In the genomic region with DNA sequence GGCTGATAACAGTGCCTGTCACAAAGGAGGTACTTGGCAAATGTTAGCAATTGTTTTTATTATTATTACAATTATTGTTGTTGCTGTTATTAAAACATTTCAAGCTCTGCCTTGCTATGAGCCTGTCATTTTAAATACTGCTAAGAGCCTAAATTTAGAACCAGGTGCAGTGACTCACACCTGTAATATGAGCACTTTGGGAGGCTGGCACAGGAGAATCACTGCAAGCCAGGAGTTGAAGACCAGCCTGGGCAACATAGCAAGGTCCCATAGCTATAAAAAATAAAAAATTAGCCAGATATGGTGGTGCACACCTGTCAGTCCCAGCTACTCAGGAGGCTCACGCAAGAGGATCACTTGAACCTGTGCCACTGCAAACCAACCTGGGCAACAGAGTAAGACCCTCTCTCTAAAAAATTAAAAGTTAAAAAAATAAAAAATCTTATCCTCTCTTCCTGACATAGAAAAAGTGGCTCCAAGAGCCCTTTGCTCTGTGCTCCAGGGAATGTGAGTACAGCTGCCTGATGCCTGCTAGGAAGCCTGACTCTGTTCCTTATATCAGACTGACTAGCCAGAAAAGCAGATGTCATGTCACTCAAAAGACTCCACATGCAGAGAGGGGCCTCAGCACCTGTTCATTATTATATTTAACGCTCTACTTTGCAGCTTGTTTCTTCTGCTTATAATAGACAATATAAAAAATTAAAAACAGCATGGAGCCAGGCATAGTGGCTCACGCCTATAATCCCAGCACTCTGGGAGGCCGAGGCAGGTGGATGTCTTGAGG, we compare ENCODE assay signal across 21 cellular contexts.
"Had no signal": no experiment of that assay in that cellular context is flagged by ENCODE, and none has a peak within 500 bp of the region (broad histone marks: within the 10 kb centered on the region; RNA-seq: fewer than 3 reads in every experiment).

No MANE protein-coding gene starts in this region.

- H3K4me3 ChIP-seq: dorsolateral prefrontal cortex, esophagus squamous epithelium, neural progenitor cell, ovary, spleen, thoracic aorta, transverse colon had no signal

- H3K27me3 Mint-ChIP-seq: central memory CD8-positive, alpha-beta T cell; stimulated activated naive B cell treated with anti-CD40 and anti-IgM and Interleukin-4, amounts not matched to agents 10 μg/mL and 1 μg/mL and 100 μg/mL, for 72 hours; stimulated activated naive CD8-positive, alpha-beta T cell treated with anti-CD3 and anti-CD28 coated beads, Interleukin-15, amount 100 ng/mL, for 72 hours had no signal

- H3K4me3 Mint-ChIP-seq: central memory CD8-positive, alpha-beta T cell; natural killer cell; neural progenitor cell; stimulated activated naive B cell treated with anti-CD40 and anti-IgM and Interleukin-4, amounts not matched to agents 10 μg/mL and 1 μg/mL and 100 μg/mL, for 72 hours; stimulated activated naive CD8-positive, alpha-beta T cell treated with anti-CD3 and anti-CD28 coated beads, Interleukin-15, amount 100 ng/mL, for 72 hours had no signal

- H3K27ac Mint-ChIP-seq: natural killer cell; neural progenitor cell; stimulated activated naive B cell treated with anti-CD40 and anti-IgM and Interleukin-4, amounts not matched to agents 10 μg/mL and 1 μg/mL and 100 μg/mL, for 72 hours; stimulated activated naive CD8-positive, alpha-beta T cell treated with anti-CD3 and anti-CD28 coated beads, Interleukin-15, amount 100 ng/mL, for 72 hours had no signal

- H3K4me1 ChIP-seq: esophagus squamous epithelium, spleen, transverse colon had no signal

- H3K9ac ChIP-seq: neural progenitor cell had no signal

- H3K4me1 Mint-ChIP-seq: central memory CD8-positive, alpha-beta T cell; natural killer cell; stimulated activated naive CD8-positive, alpha-beta T cell treated with anti-CD3 and anti-CD28 coated beads, Interleukin-15, amount 100 ng/mL, for 72 hours had no signal

- H3K36me3 Mint-ChIP-seq: natural killer cell; neural progenitor cell; stimulated activated naive B cell treated with anti-CD40 and anti-IgM and Interleukin-4, amounts not matched to agents 10 μg/mL and 1 μg/mL and 100 μg/mL, for 72 hours had no signal

- H3K27ac ChIP-seq: dorsolateral prefrontal cortex, esophagus squamous epithelium, neural progenitor cell, ovary, spleen, thoracic aorta, transverse colon had no signal

- H3K9me3 ChIP-seq: esophagus squamous epithelium, ovary, spleen, thoracic aorta, transverse colon had no signal

- DNase-seq: cortex of kidney; dorsolateral prefrontal cortex; effector CD8-positive, alpha-beta T cell; esophagus squamous epithelium; foreskin fibroblast; head of caudate nucleus; hippocampal formation; natural killer cell; nucleus accumbens; ovary; right cardiac atrium; spleen; stimulated activated CD4-positive, alpha-beta T cell treated with anti-CD3 and anti-CD28 coated beads, Interleukin-15, amount 100 ng/mL, for 24 hours; stimulated activated CD4-positive, alpha-beta T cell treated with anti-CD3 and anti-CD28 coated beads, Interleukin-1b, Interleukin-23, amount 100 ng/mL, for 48 hours; stimulated activated CD4-positive, alpha-beta T cell treated with anti-CD3 and anti-CD28 coated beads, Interleukin-4, amount 100 ng/mL, for 4 hours; stimulated activated naive B cell treated with anti-CD40 and anti-IgM and Interleukin-4, amounts not matched to agents 10 μg/mL and 1 μg/mL and 100 μg/mL, for 72 hours; stimulated activated naive CD8-positive, alpha-beta T cell treated with anti-CD3 and anti-CD28 coated beads, Interleukin-15, amount 100 ng/mL, for 72 hours; transverse colon had no signal

- H2AFZ ChIP-seq: neural progenitor cell had no signal

- H3K36me3 ChIP-seq: neural progenitor cell, ovary, spleen, thoracic aorta, transverse colon had no signal

- H3K4me2 ChIP-seq: neural progenitor cell had no signal

- H3K9me3 Mint-ChIP-seq: central memory CD8-positive, alpha-beta T cell; natural killer cell; neural progenitor cell; stimulated activated naive B cell treated with anti-CD40 and anti-IgM and Interleukin-4, amounts not matched to agents 10 μg/mL and 1 μg/mL and 100 μg/mL, for 72 hours; stimulated activated naive CD8-positive, alpha-beta T cell treated with anti-CD3 and anti-CD28 coated beads, Interleukin-15, amount 100 ng/mL, for 72 hours had no signal

- H3K27me3 ChIP-seq: esophagus squamous epithelium, neural progenitor cell, ovary, spleen, transverse colon had no signal
